16 cellular contexts compared by ENCODE assay signal in genomic region chr7:99122762-99123161, GRCh38. TPM values are rescaled to one million over a fixed set of nuclear protein-coding genes. Genes with fewer than 3 reads are reported as not detected.
A peak's percentile ranks its signal among the peaks of the same experiment; 100 is the strongest.
DNase-seq lines count a peak whose midpoint lies in the region; ATAC-seq, FAIRE-seq and TF ChIP-seq lines count a peak whose summit lies in the region.
"Had no signal": no experiment of that assay in that cellular context is flagged by ENCODE, and none has a peak within 500 bp of the region (broad histone marks: within the 10 kb centered on the region; RNA-seq: fewer than 3 reads in every experiment).

No MANE protein-coding gene starts in this region.

- H3K27me3 ChIP-seq in liver (ENCODE audit: control insufficient read depth in 4 of 4, insufficient read depth in 4 of 4, low read length in 3 of 4): no peaks in the 10 kb centered on the region
- no peaks in the 10 kb centered on the region for H3K27me3 ChIP-seq in HepG2 (ENCODE audit: control insufficient read depth in 1 of 2, insufficient read depth in 2 of 2, low read length in 2 of 2)
- no peaks in the 10 kb centered on the region for H3K27me3 ChIP-seq in stomach

- H3K36me3 ChIP-seq in liver (ENCODE audit: control insufficient read depth in 4 of 4, insufficient read depth in 3 of 4, low read depth in 1 of 4, low read length in 3 of 4) (peaks cover 0 to 3% (median 0%) of the 10 kb centered on the region in 4 donors), HepG2 (replicated peaks in 1 of 2; ENCODE audit: control insufficient read depth in 1 of 2, insufficient read depth in 2 of 2, low read length in 2 of 2) (no peaks in the 10 kb centered on the region; a peak in 1 of 5 replicates), stomach (peaks cover 0 to 7% (median 0%) of the 10 kb centered on the region in 4 donors)

- H4K20me1 ChIP-seq in HepG2 (ENCODE audit: insufficient read depth, low read length): 0 out of 2 replicates have a peak, but pooled peaks cover 7% of the 10 kb centered on the region

- no TSS peak for BruUV-seq in HepG2 (replicated peaks; lab: Mats Ljungman, UMichigan)

- peak in 1 of 2 donors; percentile 27 for TF ChIP-seq RAD21 in liver (IDR thresholded peaks at IDR 0.05)
- TF ChIP-seq RAD21 in HepG2 (CRISPR knock-in tag; IDR thresholded peaks at IDR 0.05): no peak

- H3K4me1 ChIP-seq in liver (ENCODE audit: control insufficient read depth in 4 of 4, insufficient read depth in 4 of 4, low read length in 3 of 4): peaks cover 14 to 43% (median 34%) of the 10 kb centered on the region in 4 donors
- peaks cover 35% of the 10 kb centered on the region for H3K4me1 ChIP-seq in HepG2 (ENCODE audit: insufficient read depth, low read length)
- peaks cover 44 to 96% (median 81%) of the 10 kb centered on the region in 4 donors for H3K4me1 ChIP-seq in stomach

- no peak for TF ChIP-seq CTCF in liver (IDR thresholded peaks at IDR 0.05; ENCODE audit: low read depth, low read length, missing input control)
- TF ChIP-seq CTCF in HepG2 (CRISPR knock-in tag; IDR thresholded peaks at IDR 0.05): no peak
- no peak for TF ChIP-seq CTCF in stomach (IDR thresholded peaks at IDR 0.05)
- TF ChIP-seq CTCF in omental fat pad (IDR thresholded peaks at IDR 0.05): no peak

- TF ChIP-seq POLR2A in HepG2 (IDR thresholded peaks at IDR 0.05; ENCODE audit: insufficient read depth in 1 of 2, low read depth in 2 of 2, low read length in 2 of 2) (no peak), stomach (IDR thresholded peaks at IDR 0.05) (no peak)

- no peak for FAIRE-seq in HepG2 (lab: Jason Lieb, UNC)

- no peak for TF ChIP-seq EP300 in HepG2 (IDR thresholded peaks at IDR 0.05; ENCODE audit: low read depth in 2 of 2, low read length in 2 of 2)
- TF ChIP-seq EP300 in HepG2 (CRISPR knock-in tag; IDR thresholded peaks at IDR 0.05; ENCODE audit: borderline replicate concordance): no peak
- TF ChIP-seq EP300 in stomach (IDR thresholded peaks at IDR 0.05): no peak

- CTCF ChIA-PET in HepG2 (lab: Yijun Ruan, JAX; ENCODE audit: low intra/inter-chr PET ratio, low total read pairs): no interaction called here

- H3K79me2 ChIP-seq in HepG2 (ENCODE audit: insufficient read depth, low read length): peaks cover 55% of the 10 kb centered on the region

- POLR2A ChIA-PET in HepG2 (lab: Yijun Ruan, JAX): no interaction called here

- ATAC-seq in HepG2 (no peak), left lobe of liver (peak; percentile 58), omental fat pad (ENCODE audit: low FRiP score) (no peak), GM18861 (IDR thresholded peaks at IDR 0.05; ENCODE audit: unreplicated experiment) (no peak)
- ATAC-seq: Right ventricle myocardium inferior had no signal

- H3K27ac ChIP-seq in liver (ENCODE audit: low read depth in 1 of 2, low read length in 2 of 2) (no peak overlapping the region), HepG2 (ENCODE audit: extremely low read length, insufficient read depth, low read length) (no peak overlapping the region), stomach (peak overlapping the region in 3 of 5 donors; percentile 69 to 80 (median 71))

- H3K9me3 ChIP-seq in liver (ENCODE audit: control insufficient read depth in 4 of 4, low read length in 3 of 4) (no peaks in the 10 kb centered on the region), HepG2 (ENCODE audit: low read length) (no peaks in the 10 kb centered on the region), stomach (no peaks in the 10 kb centered on the region)
- H3K9me3 ChIP-seq: Caco-2 had no signal

- in situ Hi-C loops in HepG2 (cut with HindIII; ENCODE audit: extremely low pct_ligation_motif_present, low pct_unique_long_range_greater_than_20kb): no loop called here

- H2AFZ ChIP-seq in HepG2 (ENCODE audit: low read length): no peak overlapping the region

- H3K4me2 ChIP-seq in HepG2 (ENCODE audit: low read depth, low read length): no peak overlapping the region

- H3K4me3 ChIP-seq in liver (ENCODE audit: low read depth in 1 of 3, low read length in 3 of 3) (no peak overlapping the region), HepG2 (replicated peaks in 1 of 3; ENCODE audit: insufficient read depth in 1 of 3, low read depth in 2 of 3, low read length in 3 of 3) (no peak overlapping the region), stomach (no peak overlapping the region)
- H3K4me3 ChIP-seq: SK-N-MC had no signal

- intact Hi-C loops in HepG2 (cut with micrococcal nuclease; ENCODE audit: unreplicated experiment) (no loop called here), stomach (cut with DNase I; ENCODE audit: low total_unique reads) (no loop called here)

- H3K9ac ChIP-seq in liver (ENCODE audit: low read depth in 1 of 2, low read length in 2 of 2): no peak overlapping the region
- H3K9ac ChIP-seq in HepG2 (ENCODE audit: insufficient read depth, low read depth, low read length): no peak overlapping the region

- 43% methylated on average over 6 of the region's 6 CpGs for WGBS in liver
- 99% methylated on average over 6 of the region's 6 CpGs for WGBS in HepG2 (ENCODE audit: low lambda C conversion rate)
- 75 to 91% (median 88%) methylated on average over 6 of the region's 6 CpGs for whole genome bisulfite sequencing in stomach, 5 donors

- no peak for DNase-seq in HepG2 (ENCODE audit: low spot score)
- DNase-seq in left lobe of liver (ENCODE audit: low spot score): no peak
- no peak for DNase-seq in stomach
- DNase-seq in SKM-1 (lab: John Stamatoyannopoulos, UW; ENCODE audit: unreplicated experiment): no peak
- DNase-seq in omental fat pad (ENCODE audit: low spot score): no peak
- no peak for DNase-seq in hypothalamus (lab: John Stamatoyannopoulos, UW)
- DNase-seq: 8988T, Caco-2, H9, NCI-H1417, NCI-H2029 treated with DMSO at 0.1 percent for 48 hours, NCI-H69 had no signal

TF ChIP-seq in liver, 16 proteins besides CTCF, POLR2A, EP300 and RAD21 (continues in another document):
- peak; percentile 49 to 62 for TF ChIP-seq HNF4A (conservative IDR thresholded peaks at IDR 0.05)
- TF ChIP-seq RXRA (IDR thresholded peaks at IDR 0.05): peak; percentile 43

TF ChIP-seq in HepG2, 621 proteins besides CTCF, POLR2A, EP300 and RAD21 (continues in another document):
- TF ChIP-seq CBFB (CRISPR knock-in tag; IDR thresholded peaks at IDR 0.05): no peak
- TF ChIP-seq ZNF207 (IDR thresholded peaks at IDR 0.05; ENCODE audit: borderline replicate concordance): no peak
- TF ChIP-seq, protein P1, sequence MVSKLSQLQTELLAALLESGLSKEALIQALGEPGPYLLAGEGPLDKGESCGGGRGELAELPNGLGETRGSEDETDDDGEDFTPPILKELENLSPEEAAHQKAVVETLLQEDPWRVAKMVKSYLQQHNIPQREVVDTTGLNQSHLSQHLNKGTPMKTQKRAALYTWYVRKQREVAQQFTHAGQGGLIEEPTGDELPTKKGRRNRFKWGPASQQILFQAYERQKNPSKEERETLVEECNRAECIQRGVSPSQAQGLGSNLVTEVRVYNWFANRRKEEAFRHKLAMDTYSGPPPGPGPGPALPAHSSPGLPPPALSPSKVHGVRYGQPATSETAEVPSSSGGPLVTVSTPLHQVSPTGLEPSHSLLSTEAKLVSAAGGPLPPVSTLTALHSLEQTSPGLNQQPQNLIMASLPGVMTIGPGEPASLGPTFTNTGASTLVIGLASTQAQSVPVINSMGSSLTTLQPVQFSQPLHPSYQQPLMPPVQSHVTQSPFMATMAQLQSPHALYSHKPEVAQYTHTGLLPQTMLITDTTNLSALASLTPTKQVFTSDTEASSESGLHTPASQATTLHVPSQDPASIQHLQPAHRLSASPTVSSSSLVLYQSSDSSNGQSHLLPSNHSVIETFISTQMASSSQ (IDR thresholded peaks at IDR 0.05; ENCODE audit: low read depth): no peak
- TF ChIP-seq, protein P1 (CRISPR knock-in tag; IDR thresholded peaks at IDR 0.05; ENCODE audit: borderline replicate concordance): no peak

RNA-seq across cellular contexts. Expression of gene SMURF1, which starts 21.1 kb away (rescaled TPM):
- total RNA-seq in liver: 10 to 100 TPM in 1 of 2 donors, 1 to 10 TPM in 1; 6.2 to 16.8 TPM
- polyA plus RNA-seq in liver: 1 to 10 TPM; 2.9 to 5.6 TPM
- total RNA-seq in HepG2 (2016; rRNA removed; fragmentation: Illumina TruSeq; extraction: Trizol): 11.1 and 12.0 TPM in 2 replicates
- total RNA-seq in HepG2 (2016; cell fraction: cytosol; rRNA removed; fragmentation: Illumina TruSeq; extraction: Trizol; ENCODE audit: low read depth): 2.3 and 2.9 TPM in 2 replicates
- 8.8 and 11.5 TPM in 2 replicates for total RNA-seq in HepG2 (2016; cell fraction: insoluble cytoplasmic fraction; rRNA removed; fragmentation: Illumina TruSeq; extraction: Trizol)
- total RNA-seq in HepG2 (2016; cell fraction: membrane; rRNA removed; fragmentation: Illumina TruSeq; extraction: Trizol): 6.2 and 6.6 TPM in 2 replicates
- 8.5 and 10.7 TPM in 2 replicates for total RNA-seq in HepG2 (2016; cell fraction: nucleus; rRNA removed; fragmentation: Illumina TruSeq; extraction: Trizol)
- polyA plus RNA-seq in HepG2 (2011; rRNA removed): 8.3 and 8.7 TPM in 2 replicates
- 4.6 and 5.6 TPM in 2 replicates for polyA plus RNA-seq in HepG2 (2011; cell fraction: cytosol; rRNA removed)
- 13.6 and 15.4 TPM in 2 replicates for polyA plus RNA-seq in HepG2 (2011; cell fraction: nucleus; rRNA removed)
- 10.1 and 10.6 TPM in 2 replicates for polyA plus RNA-seq in HepG2 (2012)
- polyA plus RNA-seq in HepG2 (2016; cell fraction: cytosol; fragmentation: Illumina TruSeq; extraction: Trizol; ENCODE audit: low read depth): 0.75 and 0.81 TPM in 2 replicates
- 7.6 and 8.8 TPM in 2 replicates for polyA plus RNA-seq in HepG2 (2016; cell fraction: insoluble cytoplasmic fraction; fragmentation: Illumina TruSeq; extraction: Trizol; ENCODE audit: low read depth)
- 1.8 and 2.7 TPM in 2 replicates for polyA plus RNA-seq in HepG2 (2016; cell fraction: membrane; fragmentation: Illumina TruSeq; extraction: Trizol; ENCODE audit: low read depth)
- polyA plus RNA-seq in HepG2 (2016; cell fraction: nucleus; fragmentation: Illumina TruSeq; extraction: Trizol; ENCODE audit: insufficient read depth, low read depth): 15.0 and 17.6 TPM in 2 replicates
- polyA minus RNA-seq in HepG2 (2011; rRNA and poly(A)+ RNA removed; ENCODE audit: low replicate concordance): 9.8 and 14.1 TPM in 2 replicates
- 5.8 and 6.4 TPM in 2 replicates for polyA minus RNA-seq in HepG2 (2011; cell fraction: cytosol; rRNA and poly(A)+ RNA removed)
- polyA minus RNA-seq in HepG2 (2011; cell fraction: nucleus; rRNA and poly(A)+ RNA removed): 13.4 and 14.2 TPM in 2 replicates
- 13.5 TPM for total RNA-seq in left lobe of liver
- total RNA-seq in stomach: 10 to 100 TPM; 28.6 to 46.8 (median 36.5) TPM
- 10 to 100 TPM in 1 of 3 donors, 1 to 10 TPM in 2; 8.0 to 14.8 (median 9.4) TPM for polyA plus RNA-seq in stomach
- total RNA-seq in omental fat pad: 10 to 100 TPM; 23.6 to 35.3 (median 27.8) TPM

Comparison
In these comparisons a context has a peak if more than half of its experiments do, and no peak if none do; other contexts are left out.
1. H3K27ac ChIP-seq: peak in stomach (3 of 5); none in liver (0 of 2) and HepG2 (single experiment).